27 cellular contexts compared by ENCODE assay signal in the genomic region with DNA sequence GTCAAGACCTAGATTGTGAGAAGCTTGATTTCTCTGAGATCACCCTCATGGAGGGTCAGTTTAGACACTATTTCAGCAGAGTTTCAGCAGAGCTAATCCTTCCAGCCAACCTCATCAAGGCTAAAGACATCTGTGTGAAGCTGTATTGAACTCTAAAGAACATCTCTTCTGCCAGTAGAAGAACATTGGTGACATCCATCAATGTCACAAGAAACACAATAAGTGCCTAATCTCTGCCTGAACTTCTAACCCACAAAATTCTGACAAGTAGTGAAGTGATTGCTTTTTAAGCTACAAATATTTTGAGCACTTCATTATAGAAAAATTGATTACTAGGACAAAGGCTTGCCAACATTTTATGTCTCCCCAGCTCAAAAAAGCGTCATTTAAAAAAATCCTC.
"Had no signal": no experiment of that assay in that cellular context is flagged by ENCODE, and none has a peak within 500 bp of the region (broad histone marks: within the 10 kb centered on the region; RNA-seq: fewer than 3 reads in every experiment).

No MANE protein-coding gene starts in this region.

- H3K27ac ChIP-seq: left lung, lower lobe of right lung, ovary, skin epidermis, suprapubic skin, thoracic aorta, tibial artery, upper lobe of right lung had no signal

- H3K36me3 Mint-ChIP-seq: immature natural killer cell; naive thymus-derived CD8-positive, alpha-beta T cell had no signal

- DNase-seq: hypothalamus; immature natural killer cell; kidney; left colon; left lung; lower lobe of right lung; mammary epithelial cell; mesenchymal stem cell; naive thymus-derived CD8-positive, alpha-beta T cell; ovary; retina; right cardiac atrium; stimulated activated CD4-positive, alpha-beta T cell treated with anti-CD3 and anti-CD28 coated beads, Interleukin-12 subunit alpha, Interleukin-12 subunit beta, amount 100 ng/mL, for 4 hours; stimulated activated CD4-positive, alpha-beta T cell treated with anti-CD3 and anti-CD28 coated beads, Interleukin-15, amount 100 ng/mL, for 24 hours; stimulated activated CD4-positive, alpha-beta T cell treated with anti-CD3 and anti-CD28 coated beads, Interleukin-2, amount 100 ng/mL, for 24 hours; stimulated activated CD4-positive, alpha-beta T cell treated with anti-CD3 and anti-CD28 coated beads, Interleukin-4, amount 100 ng/mL, for 1 hour; stimulated activated naive CD4-positive, alpha-beta T cell; tibial artery; trophoblast cell; upper lobe of right lung had no signal

- H3K4me1 ChIP-seq: left lung, lower lobe of right lung, suprapubic skin, tibial artery, upper lobe of right lung had no signal

- H3K4me3 Mint-ChIP-seq: immature natural killer cell; naive thymus-derived CD8-positive, alpha-beta T cell; nephron; stimulated activated naive CD8-positive, alpha-beta T cell treated with anti-CD3 and anti-CD28 coated beads, Interleukin-15, Interleukin-2, amounts not matched to agents 100 ng/mL and 50 ng/mL, for 24 hours had no signal

- H3K36me3 ChIP-seq: left lung, lower lobe of right lung, ovary, suprapubic skin, thoracic aorta, tibial artery, upper lobe of right lung had no signal

- H3K27ac Mint-ChIP-seq: immature natural killer cell; naive thymus-derived CD8-positive, alpha-beta T cell; nephron; progenitor cell of endocrine pancreas; stimulated activated naive CD8-positive, alpha-beta T cell treated with anti-CD3 and anti-CD28 coated beads, Interleukin-15, Interleukin-2, amounts not matched to agents 100 ng/mL and 50 ng/mL, for 24 hours had no signal

- H3K27me3 ChIP-seq: left lung, ovary, suprapubic skin, tibial artery, upper lobe of right lung had no signal

- ATAC-seq: left colon; left lung; lower lobe of right lung; naive thymus-derived CD8-positive, alpha-beta T cell; right cardiac atrium; sciatic nerve; upper lobe of right lung had no signal

- H3K9me3 ChIP-seq: left lung, lower lobe of right lung, ovary, suprapubic skin, thoracic aorta, tibial artery, upper lobe of right lung had no signal

- H3K9me3 Mint-ChIP-seq: nephron; stimulated activated naive CD8-positive, alpha-beta T cell treated with anti-CD3 and anti-CD28 coated beads, Interleukin-15, Interleukin-2, amounts not matched to agents 100 ng/mL and 50 ng/mL, for 24 hours had no signal

- H3K4me3 ChIP-seq: left lung, lower lobe of right lung, ovary, skin epidermis, suprapubic skin, thoracic aorta, tibial artery, upper lobe of right lung had no signal

- H3K27me3 Mint-ChIP-seq: naive thymus-derived CD8-positive, alpha-beta T cell; progenitor cell of endocrine pancreas; stimulated activated naive CD8-positive, alpha-beta T cell treated with anti-CD3 and anti-CD28 coated beads, Interleukin-15, Interleukin-2, amounts not matched to agents 100 ng/mL and 50 ng/mL, for 24 hours had no signal

- H3K4me1 Mint-ChIP-seq: immature natural killer cell; naive thymus-derived CD8-positive, alpha-beta T cell; nephron had no signal
